In the genomic region with DNA sequence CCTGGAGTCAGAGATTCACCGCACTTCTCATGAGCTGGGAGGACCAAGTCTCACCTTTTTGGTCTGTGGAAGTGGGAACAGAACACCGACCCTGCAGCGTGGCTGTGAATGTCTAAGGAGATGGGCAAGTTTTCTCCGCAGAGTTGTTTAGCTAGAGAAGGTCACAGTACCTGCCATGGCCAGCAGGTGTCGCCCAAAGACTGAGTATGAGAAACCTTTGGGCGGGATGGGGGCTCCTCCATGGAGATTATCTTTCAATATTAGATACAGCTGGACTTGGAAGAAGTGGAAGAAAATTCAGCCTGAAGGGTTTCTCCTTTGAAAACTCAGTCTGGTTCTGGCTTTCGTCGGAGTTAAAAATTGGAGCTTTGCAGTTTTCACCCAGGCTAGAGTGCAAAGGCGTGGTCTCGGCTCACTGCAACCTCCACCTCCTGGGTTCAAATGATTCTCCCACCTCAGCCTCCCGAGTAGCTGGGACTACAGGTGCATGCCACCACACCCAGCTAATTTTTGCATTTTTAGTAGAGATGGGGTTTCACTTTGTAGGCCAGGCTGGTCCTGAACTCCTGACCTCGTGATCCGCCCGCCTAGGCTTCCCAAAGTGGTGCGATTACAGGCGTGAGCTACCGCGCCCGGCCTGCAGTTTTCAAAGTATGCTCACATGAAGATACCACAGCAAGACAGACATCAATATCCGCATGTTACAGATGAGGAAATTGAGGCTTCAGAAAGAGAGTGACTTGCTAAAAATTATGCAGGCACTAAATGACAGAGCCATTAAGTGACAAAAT, we compare ENCODE assay signal across 8 cellular contexts. TPM values are rescaled to one million over a fixed set of nuclear protein-coding genes. Genes with fewer than 3 reads are reported as not detected.
DNase-seq lines count a peak whose midpoint lies in the region; ATAC-seq and TF ChIP-seq lines count a peak whose summit lies in the region.

No MANE protein-coding gene starts in this region.

- no peaks in the 10 kb centered on the region for H3K36me3 Mint-ChIP-seq in activated CD4-positive, alpha-beta T cell treated with anti-CD3 and anti-CD28 coated beads for 36 hours (ENCODE audit: low read depth)

- H3K36me3 ChIP-seq in colonic mucosa: no peaks in the 10 kb centered on the region
- H3K36me3 ChIP-seq in liver (ENCODE audit: control insufficient read depth in 4 of 4, insufficient read depth in 3 of 4, low read depth in 1 of 4, low read length in 3 of 4): no peaks in the 10 kb centered on the region

- no peaks in the 10 kb centered on the region for H3K9me3 Mint-ChIP-seq in activated CD4-positive, alpha-beta T cell treated with anti-CD3 and anti-CD28 coated beads for 36 hours (ENCODE audit: low read depth)

- DNase-seq in activated gamma-delta T cell treated with Interleukin-2 at 50 U/mL for 16 hours (peak; percentile 66), activated gamma-delta T cell (lab: John Stamatoyannopoulos, UW) (no peak), NCI-H2196 treated with DMSO at 0.1 percent for 48 hours (lab: John Stamatoyannopoulos, UW; ENCODE audit: unreplicated experiment) (peak; percentile 53), colonic mucosa (peak; percentile 87)
- peak; percentile 87 for DNase-seq in activated CD4-positive, alpha-beta T cell treated with anti-CD3 and anti-CD28 coated beads for 36 hours
- DNase-seq in stimulated activated CD4-positive, alpha-beta T cell treated with anti-CD3 and anti-CD28 coated beads, TNF-alpha, amount 100 ng/mL, for 24 hours (ENCODE audit: low read depth in 3 of 3): peak; percentile 66 to 76 (median 67)

- TF ChIP-seq CTCF in colonic mucosa (IDR thresholded peaks at IDR 0.05): peak; percentile 85
- TF ChIP-seq CTCF in liver (IDR thresholded peaks at IDR 0.05; ENCODE audit: low read depth, low read length, missing input control): peak; percentile 86

- peak; percentile 86 to 87 for TF ChIP-seq RAD21 in liver (IDR thresholded peaks at IDR 0.05)

- H3K9me3 ChIP-seq in colonic mucosa: no peaks in the 10 kb centered on the region
- no peaks in the 10 kb centered on the region for H3K9me3 ChIP-seq in liver (ENCODE audit: control insufficient read depth in 4 of 4, low read length in 3 of 4)

- H3K27ac Mint-ChIP-seq in activated CD4-positive, alpha-beta T cell treated with anti-CD3 and anti-CD28 coated beads for 36 hours: no peak overlapping the region

- H3K4me1 Mint-ChIP-seq in activated CD4-positive, alpha-beta T cell treated with anti-CD3 and anti-CD28 coated beads for 36 hours: peaks cover 15% of the 10 kb centered on the region

- H3K4me3 ChIP-seq in colonic mucosa: no peak overlapping the region
- no peak overlapping the region for H3K4me3 ChIP-seq in liver (ENCODE audit: low read depth in 1 of 3, low read length in 3 of 3)

- no peak overlapping the region for H3K27ac ChIP-seq in colonic mucosa
- no peak overlapping the region for H3K27ac ChIP-seq in liver (ENCODE audit: low read depth in 1 of 2, low read length in 2 of 2)

- H3K27me3 ChIP-seq in colonic mucosa (no peaks in the 10 kb centered on the region), liver (ENCODE audit: control insufficient read depth in 4 of 4, insufficient read depth in 4 of 4, low read length in 3 of 4) (no peaks in the 10 kb centered on the region)

- WGBS in liver: 52% methylated on average over 20 of the region's 20 CpGs

- CTCF ChIA-PET in activated CD4-positive, alpha-beta T cell treated with anti-CD3 and anti-CD28 coated beads for 36 hours (lab: Charles Lee): interaction anchor here (0.6 to 6.0 kb wide), 51 partner anchors 9 to 1626 kb away, joined by 3 to 120 read pairs (median 4); a partner anchor contains a TSS

- peak; percentile 56 for ATAC-seq in activated CD4-positive, alpha-beta T cell treated with anti-CD3 and anti-CD28 coated beads for 36 hours
- ATAC-seq in GM19328 (IDR thresholded peaks at IDR 0.05; ENCODE audit: unreplicated experiment): no peak

- H3K4me3 Mint-ChIP-seq in activated CD4-positive, alpha-beta T cell treated with anti-CD3 and anti-CD28 coated beads for 36 hours: no peak overlapping the region

- intact Hi-C loops in activated CD4-positive, alpha-beta T cell treated with anti-CD3 and anti-CD28 coated beads for 36 hours (cut with DNase I, micrococcal nuclease): loop anchor here (1.0 to 5.0 kb wide), 7 partner anchors 10 to 380 kb away; no protein-coding TSS in a partner anchor
- intact Hi-C loops in colonic mucosa (cut with DNase I): no loop called here

- H3K9ac ChIP-seq in colonic mucosa (ENCODE audit: low read depth in 2 of 2, low read length in 2 of 2) (no peak overlapping the region), liver (ENCODE audit: low read depth in 1 of 2, low read length in 2 of 2) (no peak overlapping the region)

- peaks cover 3% of the 10 kb centered on the region for H3K27me3 Mint-ChIP-seq in activated CD4-positive, alpha-beta T cell treated with anti-CD3 and anti-CD28 coated beads for 36 hours

- H3K4me1 ChIP-seq in colonic mucosa: peaks cover 8% of the 10 kb centered on the region
- no peaks in the 10 kb centered on the region for H3K4me1 ChIP-seq in liver (ENCODE audit: control insufficient read depth in 4 of 4, insufficient read depth in 4 of 4, low read length in 3 of 4)

- POLR2A ChIA-PET in activated CD4-positive, alpha-beta T cell treated with anti-CD3 and anti-CD28 coated beads for 36 hours (lab: Charles Lee): interaction anchor here (0.6 kb wide), 2 partner anchors 22 to 1156 kb away, joined by 3 to 10 read pairs; no protein-coding TSS in a partner anchor

TF ChIP-seq in liver, 16 proteins besides CTCF, POLR2A, EP300 and RAD21:
- TF ChIP-seq, protein P1, sequence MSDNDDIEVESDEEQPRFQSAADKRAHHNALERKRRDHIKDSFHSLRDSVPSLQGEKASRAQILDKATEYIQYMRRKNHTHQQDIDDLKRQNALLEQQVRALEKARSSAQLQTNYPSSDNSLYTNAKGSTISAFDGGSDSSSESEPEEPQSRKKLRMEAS (IDR thresholded peaks at IDR 0.05): no peak
- no peak for TF ChIP-seq GABPA (IDR thresholded peaks at IDR 0.05 in 1 of 2, conservative IDR thresholded peaks at IDR 0.05 in 1 of 2)
- TF ChIP-seq FOXA1 (IDR thresholded peaks at IDR 0.05): no peak
- no peak for TF ChIP-seq HNF4A (conservative IDR thresholded peaks at IDR 0.05)
- TF ChIP-seq EGR1 (IDR thresholded peaks at IDR 0.05; ENCODE audit: low read depth in 2 of 2): no peak
- no peak for TF ChIP-seq HNF4G (IDR thresholded peaks at IDR 0.05)
- no peak for TF ChIP-seq TAF1 (conservative IDR thresholded peaks at IDR 0.05)
- TF ChIP-seq SP1 (IDR thresholded peaks at IDR 0.05): no peak
- TF ChIP-seq, protein P2, sequence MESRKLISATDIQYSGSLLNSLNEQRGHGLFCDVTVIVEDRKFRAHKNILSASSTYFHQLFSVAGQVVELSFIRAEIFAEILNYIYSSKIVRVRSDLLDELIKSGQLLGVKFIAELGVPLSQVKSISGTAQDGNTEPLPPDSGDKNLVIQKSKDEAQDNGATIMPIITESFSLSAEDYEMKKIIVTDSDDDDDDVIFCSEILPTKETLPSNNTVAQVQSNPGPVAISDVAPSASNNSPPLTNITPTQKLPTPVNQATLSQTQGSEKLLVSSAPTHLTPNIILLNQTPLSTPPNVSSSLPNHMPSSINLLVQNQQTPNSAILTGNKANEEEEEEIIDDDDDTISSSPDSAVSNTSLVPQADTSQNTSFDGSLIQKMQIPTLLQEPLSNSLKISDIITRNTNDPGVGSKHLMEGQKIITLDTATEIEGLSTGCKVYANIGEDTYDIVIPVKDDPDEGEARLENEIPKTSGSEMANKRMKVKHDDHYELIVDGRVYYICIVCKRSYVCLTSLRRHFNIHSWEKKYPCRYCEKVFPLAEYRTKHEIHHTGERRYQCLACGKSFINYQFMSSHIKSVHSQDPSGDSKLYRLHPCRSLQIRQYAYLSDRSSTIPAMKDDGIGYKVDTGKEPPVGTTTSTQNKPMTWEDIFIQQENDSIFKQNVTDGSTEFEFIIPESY (IDR thresholded peaks at IDR 0.05): no peak

RNA-seq across cellular contexts. Expression of a gene that starts 10.7 kb away (rescaled TPM):
- under 1 TPM; 0.05 to 0.67 TPM for total RNA-seq in activated CD4-positive, alpha-beta T cell treated with anti-CD3 and anti-CD28 coated beads for 36 hours
- total RNA-seq in colonic mucosa: 1 to 10 TPM; 1.2 to 4.3 TPM
- total RNA-seq in liver: under 1 TPM; 0.23 to 0.42 TPM
- polyA plus RNA-seq in liver: under 1 TPM; 0.07 to 0.17 TPM

RNA-seq across cellular contexts. Expression of a gene that starts 16.9 kb away (rescaled TPM):
- 1 to 10 TPM in 1 of 2 experiments, under 1 TPM in 1; 0.91 to 1.1 TPM for total RNA-seq in activated CD4-positive, alpha-beta T cell treated with anti-CD3 and anti-CD28 coated beads for 36 hours
- total RNA-seq in colonic mucosa (1 to 10 TPM in 1 of 2 donors, under 1 TPM in 1; 0.98 to 1.5 TPM), liver (10 to 100 TPM; 22.9 to 60.6 TPM)
- polyA plus RNA-seq in liver: 100 to 1,000 TPM in 1 of 2 donors, 10 to 100 TPM in 1; 20.2 to 105 TPM

Comparison
In these comparisons a context has a peak if more than half of its experiments do, and no peak if none do; other contexts are left out.
1. RNA of a gene that starts 16.9 kb away (total RNA-seq): 22.9 to 60.6 TPM in liver; 0.98 to 1.5 TPM in colonic mucosa and 0.91 to 1.1 TPM in activated CD4-positive, alpha-beta T cell treated with anti-CD3 and anti-CD28 coated beads for 36 hours; every median in the first group is over 4 times any median in the second.